Comparison of ENCODE assay signal across 14 cellular contexts in the genomic region with DNA sequence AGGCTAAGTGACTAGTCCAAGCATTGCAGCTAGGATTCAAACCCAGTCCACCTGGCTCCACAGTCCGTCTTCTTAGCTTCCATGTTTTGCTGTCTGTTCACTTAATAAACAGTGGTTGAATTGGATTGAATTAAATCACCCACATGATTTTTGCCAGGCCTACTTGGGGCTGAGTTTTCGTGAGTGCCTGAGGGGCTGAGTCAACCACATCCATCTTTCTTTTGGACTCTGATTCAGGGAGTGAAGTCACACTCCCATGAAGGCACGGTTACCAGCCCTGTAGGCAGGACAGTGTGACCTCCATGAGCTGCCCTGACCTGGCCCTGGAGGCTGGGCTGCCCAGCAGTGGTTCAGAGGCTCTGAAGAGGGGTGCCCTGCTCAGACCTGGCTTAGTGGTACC.
DNase-seq lines count a peak whose midpoint lies in the region; ATAC-seq, FAIRE-seq and TF ChIP-seq lines count a peak whose summit lies in the region.
"Had no signal": no experiment of that assay in that cellular context is flagged by ENCODE, and none has a peak within 500 bp of the region (broad histone marks: within the 10 kb centered on the region; RNA-seq: fewer than 3 reads in every experiment).

No MANE protein-coding gene starts in this region.

- H3K4me1 ChIP-seq in IMR-90 (ENCODE audit: control insufficient read depth, insufficient read depth, low read length): peaks cover 30% of the 10 kb centered on the region
- no peaks in the 10 kb centered on the region for H3K4me1 ChIP-seq in left lung

- peak overlapping the region; percentile 92 for H3K18ac ChIP-seq in IMR-90 (ENCODE audit: low read depth, low read length)

- intact Hi-C loops in IMR-90 (cut with micrococcal nuclease) (no loop called here), left lung (cut with DNase I) (no loop called here)

- peak overlapping the region; percentile 96 for H2BK120ac ChIP-seq in IMR-90 (ENCODE audit: low read depth, low read length)

- peak overlapping the region; percentile 90 for H4K91ac ChIP-seq in IMR-90 (ENCODE audit: insufficient read depth, low read depth, low read length)

- H4K8ac ChIP-seq in IMR-90 (ENCODE audit: low read depth in 2 of 2, low read length in 2 of 2): peak overlapping the region; percentile 16 to 73; a peak in 3 of 4 replicates

- H2AFZ ChIP-seq in IMR-90 (replicated peaks; ENCODE audit: low read length, poor library complexity): peak overlapping the region; percentile 76

- TF ChIP-seq RAD21 in IMR-90 (IDR thresholded peaks at IDR 0.05; ENCODE audit: low read length): no peak

- TF ChIP-seq CTCF in AG09309 (IDR thresholded peaks at IDR 0.05; ENCODE audit: control insufficient read depth, insufficient read depth, low read depth, low read length, missing control alignments): no peak
- TF ChIP-seq CTCF in IMR-90 (conservative IDR thresholded peaks at IDR 0.05; ENCODE audit: low read depth, low read length): no peak
- no peak for TF ChIP-seq CTCF in bronchial epithelial cell (IDR thresholded peaks at IDR 0.05; ENCODE audit: insufficient read depth, low read length, severe bottlenecking)
- no peak for TF ChIP-seq CTCF in left lung (IDR thresholded peaks at IDR 0.05)

- CTCF ChIA-PET in IMR-90 (lab: Yijun Ruan, JAX): interaction anchor here (1.1 kb wide), 1 partner anchor 20 kb away, joined by 3 read pairs; no protein-coding TSS in a partner anchor

- peak overlapping the region; percentile 95 for H2AK5ac ChIP-seq in IMR-90 (ENCODE audit: low read depth, low read length)

- no TSS peak for BruUV-seq in IMR-90 (replicated peaks; lab: Mats Ljungman, UMichigan)

- no peaks in the 10 kb centered on the region for H3K79me1 ChIP-seq in IMR-90 (ENCODE audit: low read depth in 1 of 2, low read length in 2 of 2)

- H3K9me1 ChIP-seq in IMR-90 (ENCODE audit: insufficient read depth, low read length): peaks cover 19% of the 10 kb centered on the region

- ATAC-seq in IMR-90 (ENCODE audit: low read depth): peak; percentile 66
- peak; percentile 41 for ATAC-seq in left lung
- ATAC-seq in GM21381 (IDR thresholded peaks at IDR 0.05; ENCODE audit: unreplicated experiment): no peak
- ATAC-seq: activated naive CD8-positive, alpha-beta T cell treated with anti-CD3 and anti-CD28 coated beads, Interleukin-2, amount 50 U/mL, for 24 hours had no signal

- H2BK5ac ChIP-seq in IMR-90 (ENCODE audit: low read depth, low read length, poor library complexity, severe bottlenecking): peak overlapping the region; percentile 93

- peak overlapping the region; percentile 72 for H4K5ac ChIP-seq in IMR-90 (ENCODE audit: low read depth, low read length)

- no peak overlapping the region for H3K56ac ChIP-seq in IMR-90 (ENCODE audit: extremely low read depth, insufficient read depth, low read length)

- in situ Hi-C loops in IMR-90 (cut with MboI; ENCODE audit: low sequenced_read_pairs): no loop called here

- H2BK15ac ChIP-seq in IMR-90 (ENCODE audit: low read depth, low read length): peak overlapping the region; percentile 81; the same call in 2 of the 3 replicates

- no peaks in the 10 kb centered on the region for H3K9me3 ChIP-seq in IMR-90 (ENCODE audit: control insufficient read depth, insufficient read depth, low read length)
- H3K9me3 ChIP-seq in left lung: no peaks in the 10 kb centered on the region

- peak overlapping the region; percentile 89 for H3K14ac ChIP-seq in IMR-90 (replicated peaks; ENCODE audit: low read depth, low read length)

- TF ChIP-seq POLR2A in IMR-90 (IDR thresholded peaks at IDR 0.05; ENCODE audit: low read depth, low read length): no peak

- H3K4me3 ChIP-seq in AG09309 (ENCODE audit: control insufficient read depth, low read depth, low read length) (no peak overlapping the region), IMR-90 (ENCODE audit: insufficient read depth, low read depth, low read length) (no peak overlapping the region), bronchial epithelial cell (ENCODE audit: low read depth, low read length) (no peak overlapping the region), left lung (no peak overlapping the region)

- POLR2A ChIA-PET in IMR-90 (lab: Charles Lee; ENCODE audit: unreplicated experiment): no interaction called here

- dilution Hi-C loops in IMR-90 (cut with HindIII; ENCODE audit: low sequenced_read_pairs, unreplicated experiment): no loop called here

- no CpG with 5 or more reads among the region's 3 CpGs for WGBS in IMR-90 (ENCODE audit: extremely low coverage in 2 of 2, insufficient read length in 1 of 2), 2 experiments

- peak overlapping the region; percentile 93 for H3K4ac ChIP-seq in IMR-90 (ENCODE audit: low read depth, low read length)

- peak overlapping the region; percentile 82 for H3K27ac ChIP-seq in IMR-90 (ENCODE audit: insufficient read depth, low read length)
- no peak overlapping the region for H3K27ac ChIP-seq in left lung
- H3K27ac ChIP-seq: C4-2B had no signal

- H3K36me3 ChIP-seq in IMR-90 (ENCODE audit: control insufficient read depth, insufficient read depth, low read length) (no peaks in the 10 kb centered on the region), bronchial epithelial cell (ENCODE audit: control insufficient read depth, insufficient read depth, low read length) (no peaks in the 10 kb centered on the region), left lung (no peaks in the 10 kb centered on the region)

- H2AK9ac ChIP-seq in IMR-90 (replicated peaks; ENCODE audit: low read depth, low read length, poor library complexity): peak overlapping the region; percentile 84

- H3K9ac ChIP-seq in IMR-90 (ENCODE audit: low read depth, low read length): no peak overlapping the region

- H2BK20ac ChIP-seq in IMR-90 (ENCODE audit: low read depth, low read length): peak overlapping the region; percentile 95

- FAIRE-seq in bronchial epithelial cell (lab: Jason Lieb, UNC): no peak

- DNase-seq in AG09309 (ENCODE audit: low read depth) (peak; percentile 40), IMR-90 (peak; percentile 90), bronchial epithelial cell (ENCODE audit: low read depth) (peak; percentile 5), left lung (no peak), anterior cingulate cortex (lab: John Stamatoyannopoulos, UW) (no peak), NCI-H748 treated with DMSO at 0.1 percent for 48 hours (lab: John Stamatoyannopoulos, UW) (no peak)
- DNase-seq in stimulated activated CD8-positive, alpha-beta memory T cell treated with anti-CD3 and anti-CD28 coated beads, Interleukin-4, amount 100 ng/mL, for 48 hours: no peak
- DNase-seq: activated CD4-positive, CD25-positive, alpha-beta regulatory T cell treated with anti-CD3 and anti-CD28 coated beads, Interleukin-2, amount 50 U/mL, for 72 hours; activated naive CD8-positive, alpha-beta T cell treated with anti-CD3 and anti-CD28 coated beads, Interleukin-2, amount 50 U/mL, for 24 hours; activated T-cell treated with anti-CD3 and anti-CD28 coated beads for 4 hours; KBM-7; stimulated activated CD4-positive, alpha-beta T cell treated with anti-CD3 and anti-CD28 coated beads, Interleukin-15, amount 100 ng/mL, for 24 hours had no signal

- H4K20me1 ChIP-seq in IMR-90 (ENCODE audit: insufficient read depth, low read length): no peaks in the 10 kb centered on the region

- H3K27me3 ChIP-seq in IMR-90 (ENCODE audit: control insufficient read depth, insufficient read depth, low read length): no peaks in the 10 kb centered on the region
- no peaks in the 10 kb centered on the region for H3K27me3 ChIP-seq in bronchial epithelial cell (ENCODE audit: control insufficient read depth, insufficient read depth, low read length)
- H3K27me3 ChIP-seq in left lung: peaks cover 0 to 15% of the 10 kb centered on the region in 2 donors

- H3K23ac ChIP-seq in IMR-90 (ENCODE audit: low read depth, low read length): peak overlapping the region; percentile 55

- no peak overlapping the region; the same call in 1 of the 2 replicates for H3K4me2 ChIP-seq in IMR-90 (ENCODE audit: low read depth, low read length)

TF ChIP-seq in IMR-90, 13 proteins besides CTCF, POLR2A, EP300 and RAD21:
- TF ChIP-seq BHLHE40 (IDR thresholded peaks at IDR 0.05; ENCODE audit: low read depth, low read length) (peak; percentile 26; the same call in 1 of the 2 replicates), SMC3 (IDR thresholded peaks at IDR 0.05; ENCODE audit: low read depth, low read length) (no peak)

Comparison
In these comparisons a context has a peak if more than half of its experiments do, and no peak if none do; other contexts are left out.
1. DNase-seq: peak in AG09309 (single experiment), IMR-90 (single experiment) and bronchial epithelial cell (single experiment); none in left lung (0 of 2), anterior cingulate cortex (0 of 58), stimulated activated CD8-positive, alpha-beta memory T cell treated with anti-CD3 and anti-CD28 coated beads, Interleukin-4, amount 100 ng/mL, for 48 hours (single experiment) and NCI-H748 treated with DMSO at 0.1 percent for 48 hours (single experiment).